Comparison of ENCODE assay signal across 2 cellular contexts in genomic region chr11:61614797-61615196, GRCh38. TPM values are rescaled to one million over a fixed set of nuclear protein-coding genes. Genes with fewer than 3 reads are reported as not detected.
"Had no signal": no experiment of that assay in that cellular context is flagged by ENCODE, and none has a peak within 500 bp of the region (broad histone marks: within the 10 kb centered on the region; RNA-seq: fewer than 3 reads in every experiment).

No MANE protein-coding gene starts in this region.

RNA-seq across cellular contexts. Expression of gene SYT7, which starts 33.9 kb away (rescaled TPM):
- total RNA-seq: activated CD8-positive, alpha-beta T cell treated with anti-CD3 and anti-CD28 coated beads, Interleukin-2, amount 10 ng/mL, durations not matched to agents 7 days and 5 days had no signal
- polyA plus RNA-seq: naive thymus-derived CD4-positive, alpha-beta T cell had no signal
